ENCODE assay signal across 12 cellular contexts in genomic region chr14:104139460-104140212, GRCh38. TPM values are rescaled to one million over a fixed set of nuclear protein-coding genes. Genes with fewer than 3 reads are reported as not detected.
DNase-seq lines count a peak whose midpoint lies in the region; ATAC-seq and TF ChIP-seq lines count a peak whose summit lies in the region.
"Had no signal": no experiment of that assay in that cellular context is flagged by ENCODE, and none has a peak within 500 bp of the region (broad histone marks: within the 10 kb centered on the region; RNA-seq: fewer than 3 reads in every experiment).

No MANE protein-coding gene starts in this region.

- WGBS in heart right ventricle, 2 donors: 36 to 42% methylated on average over 14 of the region's 14 CpGs
- no CpG with 5 or more reads among the region's 14 CpGs for WGBS in neuronal stem cell (ENCODE audit: extremely low coverage in 2 of 2, insufficient read length in 2 of 2, insufficient replicate concordance in 1 of 2), 2 donors

- peaks cover 25% of the 10 kb centered on the region for H3K27me3 ChIP-seq in BJ (ENCODE audit: control insufficient read depth, insufficient read depth, low read length)
- H3K27me3 ChIP-seq in Panc1 (ENCODE audit: control insufficient read depth, insufficient read depth, low read length): no peaks in the 10 kb centered on the region; the same call in 1 of the 2 replicates
- H3K27me3 ChIP-seq in heart right ventricle: peaks cover 11 to 63% (median 38%) of the 10 kb centered on the region in 7 donors
- peaks cover 16 to 27% (median 22%) of the 10 kb centered on the region in 3 experiments for H3K27me3 ChIP-seq in neuronal stem cell (ENCODE audit: control insufficient read depth in 3 of 3, insufficient read depth in 3 of 3, low read depth in 1 of 3, low read length in 3 of 3)

- H2AFZ ChIP-seq in neuronal stem cell (ENCODE audit: low read length): peak overlapping the region; percentile 94

- peaks cover 4 to 12% (median 8%) of the 10 kb centered on the region in 3 donors for H3K27me3 Mint-ChIP-seq in immature natural killer cell (ENCODE audit: low read depth in 3 of 3)

- DNase-seq in BJ (ENCODE audit: low read depth) (no peak), Panc1 (ENCODE audit: low read depth, low spot score) (no peak), heart right ventricle (peak; percentile 21 to 62), neuronal stem cell (ENCODE audit: low spot score) (no peak), superior temporal gyrus (ENCODE audit: extremely low spot score) (no peak), nucleus accumbens (lab: John Stamatoyannopoulos, UW) (no peak), HCEC 1CT (no peak), immature natural killer cell (no peak)
- DNase-seq: caudate nucleus, Kasumi-1, NCI-H526 treated with DMSO at 0.1 percent for 48 hours had no signal

- peaks cover 0 to 3% of the 10 kb centered on the region in 2 donors for H3K4me1 Mint-ChIP-seq in immature natural killer cell

- H3K23ac ChIP-seq in neuronal stem cell (ENCODE audit: low read depth, low read length, poor library complexity): peak overlapping the region; percentile 71

- H3K9me3 Mint-ChIP-seq in immature natural killer cell: no peaks in the 10 kb centered on the region

- H2BK5ac ChIP-seq in neuronal stem cell (ENCODE audit: low read length): peak overlapping the region; percentile 93

- peak overlapping the region; percentile 94 for H3K4me2 ChIP-seq in neuronal stem cell (ENCODE audit: insufficient read depth, low read length, poor library complexity, severe bottlenecking)

- H2BK120ac ChIP-seq in neuronal stem cell (ENCODE audit: low read depth, low read length): peak overlapping the region; percentile 84

- BruUV-seq in Panc1 (replicated peaks; lab: Mats Ljungman, UMichigan): no TSS peak

- peak overlapping the region; percentile 82 for H3K14ac ChIP-seq in neuronal stem cell (ENCODE audit: low read length)

- CTCF ChIA-PET in BJ (lab: Yijun Ruan, JAX): interaction anchor here (0.9 to 1.0 kb wide), 2 partner anchors 424 to 425 kb away, joined by 3 to 5 read pairs; no protein-coding TSS in a partner anchor
- CTCF ChIA-PET in Panc1 (lab: Charles Lee): interaction anchor here (0.9 kb wide), 1 partner anchor 423 kb away, joined by 5 read pairs; no protein-coding TSS in a partner anchor

- intact Hi-C loops in Panc1 (cut with micrococcal nuclease; ENCODE audit: unreplicated experiment) (no loop called here), heart right ventricle (cut with DNase I) (loop anchor here in 8 of 10 donors (2.0 to 10.0 kb wide), 12 partner anchors 47 to 503 kb away; no protein-coding TSS in a partner anchor)

- H3K9me3 ChIP-seq in Panc1 (ENCODE audit: control insufficient read depth, insufficient read depth, low read depth, low read length): no peaks in the 10 kb centered on the region
- H3K9me3 ChIP-seq in heart right ventricle: no peaks in the 10 kb centered on the region
- H3K9me3 ChIP-seq in neuronal stem cell (replicated peaks in 1 of 2; ENCODE audit: control insufficient read depth in 2 of 2, insufficient read depth in 1 of 2, low read depth in 1 of 2, low read length in 2 of 2): no peaks in the 10 kb centered on the region
- H3K9me3 ChIP-seq: prostate gland had no signal

- H2BK12ac ChIP-seq in neuronal stem cell (ENCODE audit: low read length): peak overlapping the region; percentile 84

- ATAC-seq in Panc1 (no peak), heart right ventricle (peak in 5 of 8 donors; percentile 2 to 34 (median 26))

- POLR2A ChIA-PET in BJ (lab: Charles Lee) (no interaction called here), Panc1 (lab: Charles Lee) (no interaction called here)

- H3K36me3 Mint-ChIP-seq in immature natural killer cell: no peaks in the 10 kb centered on the region

- peak overlapping the region; percentile 98 for H3K18ac ChIP-seq in neuronal stem cell (ENCODE audit: low read length)

- H3K9ac ChIP-seq in neuronal stem cell (ENCODE audit: low read depth, low read length, poor library complexity): peak overlapping the region; percentile 93

- H3K4me1 ChIP-seq in Panc1 (ENCODE audit: control insufficient read depth, insufficient read depth, low read length): no peaks in the 10 kb centered on the region; the same call in 1 of the 2 replicates
- H3K4me1 ChIP-seq in heart right ventricle: peaks cover 15 to 68% (median 44%) of the 10 kb centered on the region in 9 donors
- H3K4me1 ChIP-seq in neuronal stem cell (ENCODE audit: control insufficient read depth in 2 of 2, insufficient read depth in 1 of 2, low read depth in 1 of 2, low read length in 2 of 2): peaks cover 28 to 41% of the 10 kb centered on the region in 2 donors

- H3K36me3 ChIP-seq in BJ (ENCODE audit: control insufficient read depth, insufficient read depth, low read length) (no peaks in the 10 kb centered on the region), Panc1 (ENCODE audit: control insufficient read depth, insufficient read depth, low read length) (no peaks in the 10 kb centered on the region; the same call in 1 of the 2 replicates), heart right ventricle (no peaks in the 10 kb centered on the region), neuronal stem cell (replicated peaks in 1 of 2; ENCODE audit: control insufficient read depth in 2 of 2, insufficient read depth in 2 of 2, low read length in 2 of 2) (no peaks in the 10 kb centered on the region)
- H3K36me3 ChIP-seq: prostate gland had no signal

- H3K27ac ChIP-seq in Panc1 (ENCODE audit: low read length) (no peak overlapping the region), heart right ventricle (peak overlapping the region; percentile 36 to 90 (median 84)), neuronal stem cell (replicated peaks; ENCODE audit: low read length) (peak overlapping the region; percentile 41)
- H3K27ac ChIP-seq: prostate gland had no signal

- peak overlapping the region; percentile 90 for H2AK5ac ChIP-seq in neuronal stem cell (ENCODE audit: low read depth, low read length)

- H3K79me1 ChIP-seq in neuronal stem cell (ENCODE audit: low read depth, low read length): peaks cover 27% of the 10 kb centered on the region

- H3K27ac Mint-ChIP-seq in immature natural killer cell: no peak overlapping the region

- no peak overlapping the region for H4K91ac ChIP-seq in neuronal stem cell (ENCODE audit: low read depth, low read length, poor library complexity)

- no peak overlapping the region for H3K4me3 Mint-ChIP-seq in immature natural killer cell

- H4K8ac ChIP-seq in neuronal stem cell (ENCODE audit: low read depth, low read length): no peak overlapping the region

- H3K4me3 ChIP-seq in BJ (ENCODE audit: low read depth, low read length) (peak overlapping the region; percentile 21), Panc1 (ENCODE audit: low read depth in 2 of 2, low read length in 2 of 2) (peak overlapping the region; percentile 37 to 46), heart right ventricle (peak overlapping the region; percentile 27 to 72 (median 64)), neuronal stem cell (ENCODE audit: low read length in 2 of 2) (peak overlapping the region; percentile 67 to 89)

- TF ChIP-seq CTCF in BJ (IDR thresholded peaks at IDR 0.05; ENCODE audit: insufficient read depth, low read depth, low read length) (no peak), Panc1 (IDR thresholded peaks at IDR 0.05) (no peak), heart right ventricle (IDR thresholded peaks at IDR 0.05) (no peak)

- in situ Hi-C loops in Panc1 (cut with HindIII; ENCODE audit: low pct_unique_long_range_greater_than_20kb, low sequenced_read_pairs): no loop called here

- H3K4ac ChIP-seq in neuronal stem cell (ENCODE audit: low read length): no peak overlapping the region

- peak overlapping the region; percentile 71 for H2BK15ac ChIP-seq in neuronal stem cell (ENCODE audit: low read length)

RNA-seq across cellular contexts. Expression of gene KIF26A, which starts 1.2 kb away (rescaled TPM):
- polyA plus RNA-seq in BJ (2011; rRNA removed) (0.06 and 0.10 TPM in 2 replicates), heart right ventricle (1 to 10 TPM; 4.1 to 5.9 TPM), immature natural killer cell (not detected)
- 0.05 TPM in 2 replicates for polyA minus RNA-seq in BJ (2011; rRNA and poly(A)+ RNA removed)
- total RNA-seq in Panc1 (2021; ENCODE audit: unreplicated experiment) (4.4 TPM), heart right ventricle (10 to 100 TPM in 1 of 10 donors, 1 to 10 TPM in 9; 5.7 to 12.2 (median 6.7) TPM)
- 2.9 TPM for polyA plus RNA-seq in Panc1 (2012; ENCODE audit: insufficient read length)
- polyA plus RNA-seq in neuronal stem cell (2013, experiment 1 of 2): 14.6 TPM
- 14.0 TPM for polyA plus RNA-seq in neuronal stem cell (2013, experiment 2 of 2)

RNA-seq across cellular contexts. Expression of gene ASPG, which starts 54.1 kb away (rescaled TPM):
- polyA plus RNA-seq in BJ (2011; rRNA removed) (0.07 and 0.12 TPM in 2 replicates), heart right ventricle (10 to 100 TPM in 1 of 2 donors, 1 to 10 TPM in 1; 2.8 to 13.8 TPM), immature natural killer cell (not detected)
- polyA minus RNA-seq in BJ (2011; rRNA and poly(A)+ RNA removed): not detected in 2 replicates
- total RNA-seq in Panc1 (2021; ENCODE audit: unreplicated experiment) (not detected), heart right ventricle (10 to 100 TPM in 8 of 10 donors, 1 to 10 TPM in 2; 6.0 to 32.0 (median 16.3) TPM)
- not detected for polyA plus RNA-seq in Panc1 (2012; ENCODE audit: insufficient read length)
- polyA plus RNA-seq in neuronal stem cell (2013, experiment 1 of 2): 0.10 TPM
- polyA plus RNA-seq in neuronal stem cell (2013, experiment 2 of 2): 0.12 TPM

Comparison
In these comparisons a context has a peak if more than half of its experiments do, and no peak if none do; other contexts are left out.
1. DNase-seq: peak in heart right ventricle (2 of 2); none in BJ (single experiment), Panc1 (single experiment), neuronal stem cell (single experiment), superior temporal gyrus (single experiment), nucleus accumbens (0 of 56), HCEC 1CT (single experiment) and immature natural killer cell (0 of 3).
2. H3K4me3 ChIP-seq: peak in every context shown above with its lines; median percentile 78 in neuronal stem cell; 64 in heart right ventricle; 42 in Panc1; 21 in BJ.